Comparison of ENCODE assay signal across 19 cellular contexts in the genomic region with DNA sequence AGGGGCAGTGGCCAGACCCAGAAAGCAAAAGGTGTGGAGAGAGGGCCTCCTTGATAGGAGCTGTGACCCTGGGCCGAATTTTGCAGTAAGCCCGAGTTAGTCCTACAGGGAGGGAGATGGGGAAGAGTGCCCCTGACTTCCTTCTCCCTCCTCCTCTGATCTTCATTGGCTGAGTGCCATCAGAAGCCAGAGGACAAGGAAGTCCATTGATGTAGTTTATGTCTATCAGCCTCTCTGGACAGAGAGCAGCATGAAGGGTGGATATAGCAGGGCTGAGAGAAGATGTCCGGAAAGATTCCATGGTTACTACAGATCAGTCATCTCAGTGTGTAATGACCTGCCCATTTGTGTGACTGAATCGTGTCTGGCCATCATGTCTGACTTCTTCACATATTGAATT.
DNase-seq lines count a peak whose midpoint lies in the region; ATAC-seq and TF ChIP-seq lines count a peak whose summit lies in the region.
"Had no signal": no experiment of that assay in that cellular context is flagged by ENCODE, and none has a peak within 500 bp of the region (broad histone marks: within the 10 kb centered on the region; RNA-seq: fewer than 3 reads in every experiment).

No MANE protein-coding gene starts in this region.

- H3K36me3 ChIP-seq in mucosa of descending colon (ENCODE audit: low read depth) = no peaks in the 10 kb centered on the region

- DNase-seq in COLO829 (ENCODE audit: low spot score) (peak; percentile 84), foreskin melanocyte (peak; percentile 41), mucosa of descending colon (no peak), midbrain (lab: John Stamatoyannopoulos, UW) (no peak), HCEC 1CT (no peak)
- DNase-seq: AML-193; CD4-positive, alpha-beta T cell; CD8-positive, alpha-beta T cell; COR-L47; DMS 273 treated with DMSO at 0.1 percent for 48 hours; DMS153; DMS53; DMS79; DND-41; EL; GDM1 had no signal

- H3K9me3 ChIP-seq in mucosa of descending colon = peaks cover 3% of the 10 kb centered on the region
- H3K9me3 ChIP-seq: A549 had no signal

- intact Hi-C loops in mucosa of descending colon (cut with DNase I, micrococcal nuclease) = no loop called here

- no peaks in the 10 kb centered on the region for H3K4me1 ChIP-seq in mucosa of descending colon (ENCODE audit: low read depth)
- H3K4me1 ChIP-seq: A549 had no signal

- no peak for TF ChIP-seq CTCF in mucosa of descending colon (IDR thresholded peaks at IDR 0.05)

- ATAC-seq in mucosa of descending colon = peak; percentile 19
- ATAC-seq: A549; CD8-positive, alpha-beta T cell; GM12878 had no signal

- H3K4me3 ChIP-seq in mucosa of descending colon = no peak overlapping the region
- H3K4me3 ChIP-seq: A549; BLaER1 treated with 17β-estradiol and CSF1 and Interleukin-3, amounts not matched to agents 10 nM and 100 nM; GM12878 had no signal

Comparison
In these comparisons a context has a peak if more than half of its experiments do, and no peak if none do; other contexts are left out.
1. DNase-seq: peak in COLO829 (single experiment) and foreskin melanocyte (single experiment); none in mucosa of descending colon (0 of 3), midbrain (single experiment) and HCEC 1CT (single experiment).